In the genomic region with DNA sequence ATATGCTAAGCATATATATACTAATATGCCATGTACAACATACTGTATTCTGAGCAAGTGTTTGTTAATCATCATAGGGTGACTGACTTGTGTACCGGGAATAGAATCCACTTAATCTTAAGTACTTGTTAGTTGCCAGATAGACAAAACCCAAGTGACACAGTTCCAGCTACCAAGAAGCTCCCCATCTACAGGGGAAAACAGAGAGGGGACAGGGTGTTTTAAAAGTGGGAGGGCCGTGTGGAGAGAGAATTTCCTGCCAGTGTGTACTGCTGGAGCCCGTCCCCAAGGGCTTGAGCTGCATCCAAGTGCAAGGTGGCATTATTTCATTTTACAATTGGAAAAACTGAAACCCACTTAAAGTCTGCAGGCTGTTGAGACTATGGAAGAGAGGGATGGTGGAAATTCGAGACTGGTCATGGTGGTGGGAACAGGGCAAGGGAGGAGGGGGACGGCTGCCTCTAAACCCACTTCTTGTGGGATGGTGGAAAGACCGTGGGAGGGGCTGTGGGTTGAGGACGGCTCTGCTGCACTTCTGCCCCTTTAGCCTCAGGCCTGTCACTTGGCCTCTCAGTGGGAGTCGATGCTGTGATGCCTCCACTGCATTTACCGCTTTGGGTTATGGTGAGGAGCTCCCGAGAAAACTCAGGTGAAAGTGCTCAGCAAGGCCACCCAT, we compare ENCODE assay signal across 29 cellular contexts. TPM values are rescaled to one million over a fixed set of nuclear protein-coding genes. Genes with fewer than 3 reads are reported as not detected.
"Had no signal": no experiment of that assay in that cellular context is flagged by ENCODE, and none has a peak within 500 bp of the region (broad histone marks: within the 10 kb centered on the region; RNA-seq: fewer than 3 reads in every experiment).

No MANE protein-coding gene starts in this region.

- H3K4me3 ChIP-seq: esophagus muscularis mucosa, psoas muscle, smooth muscle cell, tibial nerve had no signal

- H3K4me3 Mint-ChIP-seq: activated CD4-positive, alpha-beta memory T cell treated with anti-CD3 and anti-CD28 coated beads, Interleukin-2, amount 10 ng/mL, durations not matched to agents 7 days and 5 days; activated CD4-positive, alpha-beta T cell treated with anti-CD3 and anti-CD28 coated beads, Interleukin-2, amount 10 ng/mL, durations not matched to agents 24 days and 14 days; activated T-cell treated with anti-CD3 and anti-CD28 coated beads, Interleukin-2, amount 50 U/mL, for 24 hours; activated T-helper 17 cell treated with anti-CD3 and anti-CD28 coated beads, Interleukin-2, amount 50 U/mL, for 72 hours; memory B cell; naive thymus-derived CD4-positive, alpha-beta T cell; neural crest cell had no signal

- FAIRE-seq: astrocyte, islet of Langerhans had no signal

- H3K9me3 ChIP-seq: esophagus muscularis mucosa, psoas muscle, tibial nerve had no signal

- H3K79me2 ChIP-seq: parathyroid adenoma had no signal

- H3K27ac Mint-ChIP-seq: activated CD4-positive, alpha-beta memory T cell treated with anti-CD3 and anti-CD28 coated beads, Interleukin-2, amount 10 ng/mL, durations not matched to agents 7 days and 5 days; activated CD4-positive, alpha-beta T cell treated with anti-CD3 and anti-CD28 coated beads, Interleukin-2, amount 10 ng/mL, durations not matched to agents 24 days and 14 days; activated T-cell treated with anti-CD3 and anti-CD28 coated beads, Interleukin-2, amount 50 U/mL, for 24 hours; activated T-helper 17 cell treated with anti-CD3 and anti-CD28 coated beads, Interleukin-2, amount 50 U/mL, for 72 hours; memory B cell; naive thymus-derived CD4-positive, alpha-beta T cell had no signal

- H2AFZ ChIP-seq: parathyroid adenoma had no signal

- H3K9ac ChIP-seq: parathyroid adenoma had no signal

- H3K4me2 ChIP-seq: smooth muscle cell had no signal

- H3K36me3 ChIP-seq: brain microvascular endothelial cell had no signal

- H3K27ac ChIP-seq: brain microvascular endothelial cell, esophagus muscularis mucosa, foreskin keratinocyte, parathyroid adenoma, psoas muscle, tibial nerve had no signal

- ATAC-seq: activated T-helper 17 cell treated with anti-CD3 and anti-CD28 coated beads, Interleukin-2, amount 50 U/mL, for 72 hours; foreskin keratinocyte; naive thymus-derived CD4-positive, alpha-beta T cell; psoas muscle had no signal

- DNase-seq: activated CD4-positive, alpha-beta memory T cell treated with anti-CD3 and anti-CD28 coated beads, Interleukin-2, amount 10 ng/mL, durations not matched to agents 7 days and 5 days; activated CD4-positive, alpha-beta T cell treated with anti-CD3 and anti-CD28 coated beads, Interleukin-2, amount 10 ng/mL, durations not matched to agents 24 days and 14 days; activated CD4-positive, CD25-positive, alpha-beta regulatory T cell treated with anti-CD3 and anti-CD28 coated beads, Interleukin-2, amount 50 U/mL, for 72 hours; activated CD8-positive, alpha-beta memory T cell treated with anti-CD3 and anti-CD28 coated beads, Interleukin-2, amount 50 U/mL, for 48 hours; activated gamma-delta T cell treated with Interleukin-2 at 50 U/mL for 16 hours; activated naive CD4-positive, alpha-beta T cell treated with anti-CD3 and anti-CD28 coated beads, Interleukin-2, amount 50 U/mL, for 16 hours; activated T-cell treated with anti-CD3 and anti-CD28 coated beads, Interleukin-2, amount 50 U/mL, for 24 hours; amniotic stem cell; brain microvascular endothelial cell; caudate nucleus; foreskin keratinocyte; midbrain; naive thymus-derived CD4-positive, alpha-beta T cell; occipital lobe; psoas muscle; stimulated activated CD4-positive, alpha-beta T cell treated with anti-CD3 and anti-CD28 coated beads, Interleukin-1b, Interleukin-23, amount 100 ng/mL, for 48 hours; stimulated activated CD4-positive, alpha-beta T cell treated with anti-CD3 and anti-CD28 coated beads, Interleukin-4, amount 100 ng/mL, for 4 hours; stimulated activated CD8-positive, alpha-beta memory T cell treated with anti-CD3 and anti-CD28 coated beads, Interleukin-4, amount 100 ng/mL, for 48 hours; stimulated activated naive CD4-positive, alpha-beta T cell treated with Interleukin-2 at 50 U/mL for 16 hours; T-helper 2 cell had no signal

- H3K4me1 ChIP-seq: foreskin keratinocyte, parathyroid adenoma, psoas muscle, tibial nerve had no signal

- H3K9me3 Mint-ChIP-seq: activated CD4-positive, alpha-beta T cell treated with anti-CD3 and anti-CD28 coated beads, Interleukin-2, amount 10 ng/mL, durations not matched to agents 24 days and 14 days; activated T-helper 17 cell treated with anti-CD3 and anti-CD28 coated beads, Interleukin-2, amount 50 U/mL, for 72 hours; neural crest cell had no signal

- H3K4me1 Mint-ChIP-seq: activated CD4-positive, alpha-beta memory T cell treated with anti-CD3 and anti-CD28 coated beads, Interleukin-2, amount 10 ng/mL, durations not matched to agents 7 days and 5 days; activated CD4-positive, alpha-beta T cell treated with anti-CD3 and anti-CD28 coated beads, Interleukin-2, amount 10 ng/mL, durations not matched to agents 24 days and 14 days; activated T-helper 17 cell treated with anti-CD3 and anti-CD28 coated beads, Interleukin-2, amount 50 U/mL, for 72 hours; memory B cell; naive thymus-derived CD4-positive, alpha-beta T cell had no signal

- H3K27me3 ChIP-seq: brain microvascular endothelial cell, esophagus muscularis mucosa, tibial nerve had no signal

RNA-seq across cellular contexts. Expression of a gene that starts 33.1 kb away (rescaled TPM):
- polyA plus RNA-seq: foreskin keratinocyte had no signal
